Comparison of ENCODE assay signal across 9 cellular contexts in the genomic region with DNA sequence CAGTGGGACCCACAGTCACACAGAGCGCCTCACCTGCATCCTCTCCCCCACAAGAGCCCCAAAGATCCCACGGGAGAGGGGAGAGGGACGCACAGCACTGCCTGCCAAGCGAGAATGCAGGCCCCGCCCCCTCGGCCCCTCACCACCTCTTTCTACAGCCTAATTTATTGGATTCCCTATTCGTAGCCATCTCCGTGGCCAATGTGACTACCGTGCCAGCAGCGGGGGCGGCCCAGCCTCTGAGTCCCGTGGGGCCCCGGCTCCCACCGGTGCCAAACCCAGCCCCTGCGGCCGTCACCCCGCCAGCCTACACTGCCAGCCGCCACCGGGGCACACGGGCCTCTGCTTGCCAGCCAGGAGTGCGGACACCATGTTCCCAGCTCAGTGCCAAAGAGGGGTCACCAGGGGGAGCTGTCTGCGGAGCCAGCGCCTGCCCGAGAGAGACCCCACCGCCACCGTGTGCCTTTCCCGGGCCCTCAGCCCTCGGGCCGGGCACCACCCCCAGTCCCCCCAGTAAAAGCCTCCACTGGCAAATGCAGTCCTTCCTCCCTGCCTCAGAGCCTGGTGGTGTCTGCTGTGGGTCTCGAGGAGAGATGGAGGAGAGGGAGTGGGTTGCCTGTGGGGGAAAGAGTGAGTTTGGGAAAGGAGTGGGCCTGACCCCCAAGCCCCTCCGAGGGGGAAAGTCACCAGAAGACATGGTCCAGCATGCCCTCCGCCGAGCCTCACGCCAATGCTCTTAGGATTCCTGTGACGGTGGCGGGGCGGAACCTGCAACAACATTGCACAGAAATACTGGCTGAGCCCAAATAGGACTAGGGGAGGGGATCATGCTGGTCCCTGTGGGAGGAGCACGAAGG. TPM values are rescaled to one million over a fixed set of nuclear protein-coding genes. Genes with fewer than 3 reads are reported as not detected.
DNase-seq lines count a peak whose midpoint lies in the region; ATAC-seq and TF ChIP-seq lines count a peak whose summit lies in the region.
"Had no signal": no experiment of that assay in that cellular context is flagged by ENCODE, and none has a peak within 500 bp of the region (broad histone marks: within the 10 kb centered on the region; RNA-seq: fewer than 3 reads in every experiment).

No MANE protein-coding gene starts in this region.

- peak; percentile 11 for TF ChIP-seq CTCF in GM12865 (IDR thresholded peaks at IDR 0.05; ENCODE audit: insufficient read depth, low read depth, low read length, missing control alignments)

- peaks cover 0 to 7% (median 0%) of the 10 kb centered on the region in 5 donors for H3K27me3 Mint-ChIP-seq in naive thymus-derived CD4-positive, alpha-beta T cell

- no peaks in the 10 kb centered on the region for H3K9me3 ChIP-seq in naive thymus-derived CD4-positive, alpha-beta T cell (ENCODE audit: control insufficient read depth in 2 of 3, low read length in 3 of 3)
- H3K9me3 ChIP-seq: psoas muscle had no signal

- H3K36me3 ChIP-seq in naive thymus-derived CD4-positive, alpha-beta T cell (ENCODE audit: control insufficient read depth in 2 of 3, insufficient read depth in 3 of 3, low read length in 3 of 3): no peaks in the 10 kb centered on the region

- intact Hi-C loops in naive thymus-derived CD4-positive, alpha-beta T cell (cut with micrococcal nuclease): no loop called here

- no peak overlapping the region for H3K27ac ChIP-seq in naive thymus-derived CD4-positive, alpha-beta T cell (ENCODE audit: low read depth, low read length)
- H3K27ac ChIP-seq: psoas muscle had no signal

- POLR2A ChIA-PET in naive thymus-derived CD4-positive, alpha-beta T cell (lab: Charles Lee): no interaction called here

- H3K4me3 Mint-ChIP-seq in naive thymus-derived CD4-positive, alpha-beta T cell: peak overlapping the region in 9 of 10 donors; percentile 14 to 73 (median 48)
- H3K4me3 Mint-ChIP-seq: dendritic cell treated with granulocyte-macrophage colony-stimulating factor and Interleukin-4, amounts not matched to agents 40 ng/mL and 50 ng/mL, for 4 days had no signal

- H3K4me3 ChIP-seq in GM12865 (ENCODE audit: low read depth, low read length): no peak overlapping the region
- no peak overlapping the region for H3K4me3 ChIP-seq in naive thymus-derived CD4-positive, alpha-beta T cell (ENCODE audit: low read length)
- H3K4me3 ChIP-seq: psoas muscle had no signal

- CTCF ChIA-PET in naive thymus-derived CD4-positive, alpha-beta T cell (lab: Charles Lee): no interaction called here

- H3K36me3 Mint-ChIP-seq in naive thymus-derived CD4-positive, alpha-beta T cell: peaks cover 0 to 6% (median 0%) of the 10 kb centered on the region in 5 donors
- H3K36me3 Mint-ChIP-seq: T-cell had no signal

- H3K27me3 ChIP-seq in naive thymus-derived CD4-positive, alpha-beta T cell (ENCODE audit: control insufficient read depth in 2 of 2, insufficient read depth in 2 of 2, low read length in 2 of 2): no peaks in the 10 kb centered on the region

- peaks cover 0 to 27% (median 15%) of the 10 kb centered on the region in 7 donors for H3K4me1 Mint-ChIP-seq in naive thymus-derived CD4-positive, alpha-beta T cell

- H3K4me1 ChIP-seq in naive thymus-derived CD4-positive, alpha-beta T cell (ENCODE audit: control insufficient read depth in 2 of 2, insufficient read depth in 2 of 2, low read length in 2 of 2): peaks cover 5 to 14% of the 10 kb centered on the region in 2 donors
- H3K4me1 ChIP-seq: psoas muscle had no signal

- no peak for ATAC-seq in naive thymus-derived CD4-positive, alpha-beta T cell
- no peak for ATAC-seq in GM21619 (IDR thresholded peaks at IDR 0.05; ENCODE audit: unreplicated experiment)
- ATAC-seq: T-cell had no signal

- H3K9me3 Mint-ChIP-seq in naive thymus-derived CD4-positive, alpha-beta T cell: no peaks in the 10 kb centered on the region
- H3K9me3 Mint-ChIP-seq: dendritic cell treated with granulocyte-macrophage colony-stimulating factor and Interleukin-4, amounts not matched to agents 40 ng/mL and 50 ng/mL, for 4 days; T-cell had no signal

- H3K27ac Mint-ChIP-seq in naive thymus-derived CD4-positive, alpha-beta T cell: peak overlapping the region in 1 of 9 donors; percentile 60
- H3K27ac Mint-ChIP-seq: dendritic cell treated with granulocyte-macrophage colony-stimulating factor and Interleukin-4, amounts not matched to agents 40 ng/mL and 50 ng/mL, for 4 days; T-cell had no signal

- DNase-seq in GM12865 (ENCODE audit: low read depth) (no peak), amniotic epithelial cell (ENCODE audit: low read depth) (peak; percentile 5), SW480 (ENCODE audit: low spot score) (no peak), T-helper 2 cell (no peak)
- DNase-seq in naive thymus-derived CD4-positive, alpha-beta T cell: peak in 3 of 9 donors; percentile 34 to 37 (median 35)

RNA-seq across cellular contexts. Expression of gene PLXNB3, which starts 19.6 kb away (rescaled TPM):
- total RNA-seq in naive thymus-derived CD4-positive, alpha-beta T cell: 1 to 10 TPM in 1 of 5 experiments, under 1 TPM in 2, not detected in 2; 0.45 to 1.6 (median 0.68) TPM
- polyA plus RNA-seq in naive thymus-derived CD4-positive, alpha-beta T cell: not detected

RNA-seq across cellular contexts. Expression of gene ABCD1, which starts 19.8 kb away (rescaled TPM):
- 10 to 100 TPM in 3 of 5 experiments, 1 to 10 TPM in 2; 6.6 to 17.6 (median 10.2) TPM for total RNA-seq in naive thymus-derived CD4-positive, alpha-beta T cell
- 1 to 10 TPM; 2.1 to 3.7 TPM for polyA plus RNA-seq in naive thymus-derived CD4-positive, alpha-beta T cell

RNA-seq across cellular contexts. Expression of gene BCAP31, which starts 20.3 kb away (rescaled TPM):
- total RNA-seq in naive thymus-derived CD4-positive, alpha-beta T cell: 100 to 1,000 TPM in 4 of 5 experiments, 10 to 100 TPM in 1; 80.2 to 153 (median 117) TPM
- 100 to 1,000 TPM; 297 to 329 TPM for polyA plus RNA-seq in naive thymus-derived CD4-positive, alpha-beta T cell

RNA-seq across cellular contexts. Expression of gene SRPK3, which starts 36.4 kb away (rescaled TPM):
- total RNA-seq in naive thymus-derived CD4-positive, alpha-beta T cell: not detected
- not detected for polyA plus RNA-seq in naive thymus-derived CD4-positive, alpha-beta T cell
- total RNA-seq: T-cell had no signal

RNA-seq across cellular contexts. Expression of gene IDH3G, which starts 49.7 kb away (rescaled TPM):
- total RNA-seq in naive thymus-derived CD4-positive, alpha-beta T cell: 10 to 100 TPM; 44.1 to 73.1 (median 57.0) TPM
- polyA plus RNA-seq in naive thymus-derived CD4-positive, alpha-beta T cell: 100 to 1,000 TPM in 1 of 2 donors, 10 to 100 TPM in 1; 89.2 to 125 TPM
